Comparison of ENCODE assay signal across 8 cellular contexts in genomic region chr21:33266784-33267135, GRCh38. TPM values are rescaled to one million over a fixed set of nuclear protein-coding genes. Genes with fewer than 3 reads are reported as not detected.
DNase-seq lines count a peak whose midpoint lies in the region; ATAC-seq and TF ChIP-seq lines count a peak whose summit lies in the region.

No MANE protein-coding gene starts in this region.

- peaks cover 72% of the 10 kb centered on the region for H3K36me3 Mint-ChIP-seq in activated CD4-positive, alpha-beta memory T cell treated with anti-CD3 and anti-CD28 coated beads, Interleukin-2, amount 10 ng/mL, durations not matched to agents 7 days and 5 days (ENCODE audit: low read depth)
- H3K36me3 Mint-ChIP-seq in progenitor cell of endocrine pancreas (ENCODE audit: insufficient read depth): peaks cover 13% of the 10 kb centered on the region

- TF ChIP-seq CTCF in fibroblast of pulmonary artery (IDR thresholded peaks at IDR 0.05; ENCODE audit: low read length, missing control alignments) (no peak), progenitor cell of endocrine pancreas (IDR thresholded peaks at IDR 0.05; ENCODE audit: unreplicated experiment) (no peak)

- POLR2A ChIA-PET in activated CD4-positive, alpha-beta memory T cell treated with anti-CD3 and anti-CD28 coated beads, Interleukin-2, amount 10 ng/mL, durations not matched to agents 7 days and 5 days (lab: Charles Lee): interaction anchor here (0.6 to 4.5 kb wide), 13 partner anchors 8 to 276 kb away, joined by 3 to 25 read pairs (median 4); partner anchors contain the start of genes IFNAR1, IFNAR2 and SON

- peaks cover 48% of the 10 kb centered on the region for H3K4me1 Mint-ChIP-seq in activated CD4-positive, alpha-beta memory T cell treated with anti-CD3 and anti-CD28 coated beads, Interleukin-2, amount 10 ng/mL, durations not matched to agents 7 days and 5 days
- H3K4me1 Mint-ChIP-seq in progenitor cell of endocrine pancreas (ENCODE audit: low read depth): peaks cover 13% of the 10 kb centered on the region

- no peaks in the 10 kb centered on the region for H3K9me3 Mint-ChIP-seq in activated CD4-positive, alpha-beta memory T cell treated with anti-CD3 and anti-CD28 coated beads, Interleukin-2, amount 10 ng/mL, durations not matched to agents 7 days and 5 days
- no peaks in the 10 kb centered on the region for H3K9me3 Mint-ChIP-seq in progenitor cell of endocrine pancreas (ENCODE audit: low read depth)

- H3K4me3 Mint-ChIP-seq in activated CD4-positive, alpha-beta memory T cell treated with anti-CD3 and anti-CD28 coated beads, Interleukin-2, amount 10 ng/mL, durations not matched to agents 7 days and 5 days: peak overlapping the region; percentile 95
- peak overlapping the region; percentile 78 for H3K4me3 Mint-ChIP-seq in progenitor cell of endocrine pancreas (ENCODE audit: low read depth)

- H3K27ac Mint-ChIP-seq in activated CD4-positive, alpha-beta memory T cell treated with anti-CD3 and anti-CD28 coated beads, Interleukin-2, amount 10 ng/mL, durations not matched to agents 7 days and 5 days: peak overlapping the region; percentile 88
- H3K27ac Mint-ChIP-seq in progenitor cell of endocrine pancreas: peak overlapping the region; percentile 67

- no peak for DNase-seq in Right ventricle myocardium inferior (ENCODE audit: missing footprints)
- DNase-seq in cardiac septum (ENCODE audit: low spot score): no peak
- DNase-seq in activated CD4-positive, alpha-beta memory T cell treated with anti-CD3 and anti-CD28 coated beads, Interleukin-2, amount 10 ng/mL, durations not matched to agents 7 days and 5 days: peak; percentile 45
- no peak for DNase-seq in fibroblast of pulmonary artery (ENCODE audit: low read depth)
- DNase-seq in progenitor cell of endocrine pancreas (ENCODE audit: low spot score, unreplicated experiment): no peak
- DNase-seq in NCI-H510A (lab: John Stamatoyannopoulos, UW): no peak

- peak overlapping the region; percentile 80 for H3K4me3 ChIP-seq in fibroblast of pulmonary artery (replicated peaks; ENCODE audit: low read depth, low read length)

- CTCF ChIA-PET in activated CD4-positive, alpha-beta memory T cell treated with anti-CD3 and anti-CD28 coated beads, Interleukin-2, amount 10 ng/mL, durations not matched to agents 7 days and 5 days (lab: Charles Lee): interaction anchor here (0.5 to 2.0 kb wide), 4 partner anchors 48 to 178 kb away, joined by 3 to 8 read pairs (median 5); no protein-coding TSS in a partner anchor

- intact Hi-C loops in Right ventricle myocardium inferior (cut with DNase I): loop anchor here (2.0 kb wide), 1 partner anchor 58 kb away; the partner anchor contains the start of gene IFNAR1
- intact Hi-C loops in cardiac septum (cut with DNase I): loop anchor here (2.0 kb wide), 1 partner anchor 58 kb away; the partner anchor contains the start of gene IFNAR1

- H3K27me3 Mint-ChIP-seq in activated CD4-positive, alpha-beta memory T cell treated with anti-CD3 and anti-CD28 coated beads, Interleukin-2, amount 10 ng/mL, durations not matched to agents 7 days and 5 days: no peaks in the 10 kb centered on the region
- H3K27me3 Mint-ChIP-seq in progenitor cell of endocrine pancreas: peaks cover 3% of the 10 kb centered on the region

- peak; percentile 43 for ATAC-seq in Right ventricle myocardium inferior
- ATAC-seq in HG03175 (IDR thresholded peaks at IDR 0.05; ENCODE audit: unreplicated experiment): no peak
- no peak for ATAC-seq in GM18873 (IDR thresholded peaks at IDR 0.05; ENCODE audit: low FRiP score, unreplicated experiment)

RNA-seq across cellular contexts. Expression of gene IL10RB, which starts 0.6 kb away (rescaled TPM):
- total RNA-seq in Right ventricle myocardium inferior (8.9 TPM), cardiac septum (7.2 TPM), progenitor cell of endocrine pancreas (7.7 and 8.7 TPM in 2 replicates)
- total RNA-seq in activated CD4-positive, alpha-beta memory T cell treated with anti-CD3 and anti-CD28 coated beads, Interleukin-2, amount 10 ng/mL, durations not matched to agents 7 days and 5 days: 10 to 100 TPM; 33.9 to 36.1 TPM

RNA-seq across cellular contexts. Expression of gene IFNAR2, which starts 37.0 kb away (rescaled TPM):
- total RNA-seq in Right ventricle myocardium inferior: 10.4 TPM
- 14.4 TPM for total RNA-seq in cardiac septum
- 10 to 100 TPM; 60.1 to 61.9 TPM for total RNA-seq in activated CD4-positive, alpha-beta memory T cell treated with anti-CD3 and anti-CD28 coated beads, Interleukin-2, amount 10 ng/mL, durations not matched to agents 7 days and 5 days
- total RNA-seq in progenitor cell of endocrine pancreas: 17.4 and 19.2 TPM in 2 replicates

RNA-seq across cellular contexts. Expression of gene IFNAR1, which starts 58.0 kb away (rescaled TPM):
- total RNA-seq in Right ventricle myocardium inferior (31.6 TPM), cardiac septum (29.5 TPM), progenitor cell of endocrine pancreas (18.3 and 19.6 TPM in 2 replicates)
- total RNA-seq in activated CD4-positive, alpha-beta memory T cell treated with anti-CD3 and anti-CD28 coated beads, Interleukin-2, amount 10 ng/mL, durations not matched to agents 7 days and 5 days: 10 to 100 TPM; 38.6 to 39.3 TPM
